ENCODE assay signal across 23 cellular contexts in genomic region chr9:98563212-98563907, GRCh38.
"Had no signal": no experiment of that assay in that cellular context is flagged by ENCODE, and none has a peak within 500 bp of the region (broad histone marks: within the 10 kb centered on the region; RNA-seq: fewer than 3 reads in every experiment).

No MANE protein-coding gene starts in this region.

- H3K4me1 ChIP-seq: foreskin keratinocyte, prostate gland, upper lobe of left lung had no signal

- DNase-seq: activated B cell treated with CpG ODN at 0.5 μM for 24 hours; activated CD4-positive, alpha-beta T cell treated with anti-CD3 and anti-CD28 coated beads for 36 hours; activated CD4-positive, alpha-beta T cell treated with anti-CD3 and anti-CD28 coated beads, Interleukin-2, amount 50 U/mL, for 4 hours; activated effector memory CD4-positive, alpha-beta T cell treated with Interleukin-2 at 50 U/mL for 16 hours; activated naive CD4-positive, alpha-beta T cell treated with anti-CD3 and anti-CD28 coated beads for 36 hours; activated naive CD8-positive, alpha-beta T cell treated with anti-CD3 and anti-CD28 coated beads, Interleukin-2, amount 10 ng/mL, durations not matched to agents 7 days and 5 days; activated T-cell treated with anti-CD3 and anti-CD28 coated beads, Interleukin-2, amount 50 U/mL, for 48 hours; amniotic stem cell; erythroblast; foreskin keratinocyte; natural killer cell; ovary; right cardiac atrium; stimulated activated CD4-positive, alpha-beta T cell treated with anti-CD3 and anti-CD28 coated beads, Interleukin-12 subunit alpha, Interleukin-12 subunit beta, amount 100 ng/mL, for 4 hours; stimulated activated CD4-positive, alpha-beta T cell treated with anti-CD3 and anti-CD28 coated beads, Interleukin-4, amount 100 ng/mL, for 4 hours; stimulated activated naive CD8-positive, alpha-beta T cell treated with anti-CD3 and anti-CD28 coated beads, Interleukin-15, Interleukin-2, amounts not matched to agents 100 U/mL and 50 U/mL, for 24 hours; T-helper 9 cell; upper lobe of left lung had no signal

- H3K4me3 ChIP-seq: coronary artery, ovary, prostate gland, upper lobe of left lung had no signal

- H3K27ac ChIP-seq: coronary artery, foreskin keratinocyte, ovary, prostate gland, upper lobe of left lung had no signal

- H3K36me3 ChIP-seq: ovary, prostate gland, upper lobe of left lung had no signal

- H3K9me3 ChIP-seq: ovary, prostate gland, upper lobe of left lung had no signal

- ATAC-seq: activated CD4-positive, alpha-beta T cell treated with anti-CD3 and anti-CD28 coated beads for 36 hours; foreskin keratinocyte; left lobe of liver; natural killer cell; right cardiac atrium; stimulated activated naive CD8-positive, alpha-beta T cell treated with anti-CD3 and anti-CD28 coated beads, Interleukin-15, Interleukin-2, amounts not matched to agents 100 U/mL and 50 U/mL, for 24 hours had no signal

- FAIRE-seq: bronchial epithelial cell, keratinocyte had no signal

- H3K27me3 ChIP-seq: upper lobe of left lung had no signal
